In the genomic region with DNA sequence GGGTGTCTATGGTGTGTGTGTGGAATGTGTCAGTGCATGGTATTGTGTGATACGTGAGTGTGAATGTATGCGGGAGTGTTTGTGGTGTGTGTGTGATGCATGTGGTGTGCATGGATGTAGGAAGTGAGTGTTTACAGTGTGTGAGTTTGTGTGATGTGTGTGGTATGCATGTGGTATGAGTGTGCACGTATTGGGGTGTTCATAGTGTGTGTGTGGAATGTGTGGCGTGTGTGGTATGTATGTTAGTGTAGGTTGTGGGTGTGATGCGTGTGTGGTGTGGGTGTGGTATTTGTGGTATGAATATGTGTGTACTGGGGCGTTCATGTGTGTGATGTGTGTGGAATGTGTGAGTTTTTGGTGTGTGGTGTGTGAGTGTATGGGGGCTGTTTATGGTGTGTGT, we compare ENCODE assay signal across 1 cellular context.
TF ChIP-seq lines count a peak whose summit lies in the region.

No MANE protein-coding gene starts in this region.

TF ChIP-seq in IMR-90, 13 proteins besides CTCF, POLR2A, EP300 and RAD21:
- TF ChIP-seq USF2 (IDR thresholded peaks at IDR 0.05; ENCODE audit: low read depth, low read length) (no peak), BHLHE40 (IDR thresholded peaks at IDR 0.05; ENCODE audit: low read depth, low read length) (no peak), SMC3 (IDR thresholded peaks at IDR 0.05; ENCODE audit: low read depth, low read length) (no peak), ELK1 (IDR thresholded peaks at IDR 0.05; ENCODE audit: borderline replicate concordance, low read depth, low read length) (no peak), RCOR1 (IDR thresholded peaks at IDR 0.05; ENCODE audit: insufficient replicate concordance, low read length) (no peak), MAZ (IDR thresholded peaks at IDR 0.05; ENCODE audit: borderline replicate concordance, low read depth, low read length) (no peak), MXI1 (IDR thresholded peaks at IDR 0.05; ENCODE audit: borderline replicate concordance, low read depth, low read length) (no peak), NFE2L2 (IDR thresholded peaks at IDR 0.05; ENCODE audit: low read depth, low read length) (no peak), MAFK (IDR thresholded peaks at IDR 0.05; ENCODE audit: low read depth, low read length) (no peak), RFX5 (IDR thresholded peaks at IDR 0.05; ENCODE audit: low read depth, low read length) (no peak), FOS (IDR thresholded peaks at IDR 0.05; ENCODE audit: low read depth, low read length) (no peak), CHD1 (IDR thresholded peaks at IDR 0.05; ENCODE audit: low read depth, low read length) (no peak), CEBPB (IDR thresholded peaks at IDR 0.05; ENCODE audit: low read depth, low read length) (no peak)
